In the genomic region with DNA sequence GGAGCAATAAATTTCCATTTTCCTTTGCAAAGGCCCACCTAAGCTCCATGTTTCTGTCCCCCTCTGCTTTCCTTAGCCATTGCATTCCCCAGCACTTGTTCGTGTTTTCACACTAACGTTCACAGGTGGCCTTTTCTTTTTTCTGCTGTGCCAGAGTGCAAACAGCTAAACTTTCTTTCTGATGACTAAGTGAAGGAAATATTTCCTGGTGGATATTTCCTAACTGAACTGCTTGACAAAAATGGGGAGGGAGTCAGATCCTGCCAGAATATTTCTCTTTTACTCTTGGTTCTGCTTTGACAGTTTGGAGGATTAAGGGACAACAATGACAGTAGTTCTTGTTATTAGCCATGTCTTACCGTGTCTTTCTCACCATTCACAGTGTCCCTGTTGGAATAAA, we compare ENCODE assay signal across 12 cellular contexts.
DNase-seq lines count a peak whose midpoint lies in the region; ATAC-seq and TF ChIP-seq lines count a peak whose summit lies in the region.
"Had no signal": no experiment of that assay in that cellular context is flagged by ENCODE, and none has a peak within 500 bp of the region (broad histone marks: within the 10 kb centered on the region; RNA-seq: fewer than 3 reads in every experiment).

No MANE protein-coding gene starts in this region.

- DNase-seq in H4 (ENCODE audit: low spot score) (peak; percentile 9), SK-N-MC (ENCODE audit: low read depth, low spot score) (no peak), fibroblast of peridontal ligament (ENCODE audit: extremely low read depth) (peak; percentile 65), spleen (no peak), kidney glomerular epithelial cell (lab: John Stamatoyannopoulos, UW) (no peak), T-helper 1 cell (no peak)
- DNase-seq in activated naive CD8-positive, alpha-beta T cell treated with anti-CD3 and anti-CD28 coated beads for 36 hours = no peak
- DNase-seq in naive thymus-derived CD4-positive, alpha-beta T cell = no peak
- DNase-seq: dermis blood vessel endothelial cell, mucosa of descending colon, SIG-M5 had no signal

- peaks cover 15% of the 10 kb centered on the region for H3K36me3 Mint-ChIP-seq in activated naive CD8-positive, alpha-beta T cell treated with anti-CD3 and anti-CD28 coated beads for 36 hours
- H3K36me3 Mint-ChIP-seq in naive thymus-derived CD4-positive, alpha-beta T cell = peaks cover 5 to 44% (median 29%) of the 10 kb centered on the region in 5 donors

- no peaks in the 10 kb centered on the region; the same call in 1 of the 2 replicates for H3K9me3 ChIP-seq in SK-N-MC (ENCODE audit: low read depth, low read length)
- H3K9me3 ChIP-seq in spleen = no peaks in the 10 kb centered on the region
- no peaks in the 10 kb centered on the region for H3K9me3 ChIP-seq in naive thymus-derived CD4-positive, alpha-beta T cell (ENCODE audit: control insufficient read depth in 2 of 3, low read length in 3 of 3)
- H3K9me3 ChIP-seq: mucosa of descending colon had no signal

- 67 to 91% (median 76%) methylated on average over 3 of the region's 3 CpGs for WGBS in spleen, 5 donors

- TF ChIP-seq POLR2A in spleen (IDR thresholded peaks at IDR 0.05) = no peak

- no peak overlapping the region for H3K27ac Mint-ChIP-seq in activated naive CD8-positive, alpha-beta T cell treated with anti-CD3 and anti-CD28 coated beads for 36 hours
- peak overlapping the region in 1 of 9 donors; percentile 30 for H3K27ac Mint-ChIP-seq in naive thymus-derived CD4-positive, alpha-beta T cell

- POLR2A ChIA-PET in naive thymus-derived CD4-positive, alpha-beta T cell (lab: Charles Lee) = no interaction called here

- CTCF ChIA-PET in naive thymus-derived CD4-positive, alpha-beta T cell (lab: Charles Lee) = no interaction called here

- no peak overlapping the region for H3K9ac ChIP-seq in SK-N-MC (ENCODE audit: insufficient read length)

- ATAC-seq in naive thymus-derived CD4-positive, alpha-beta T cell = no peak
- ATAC-seq: activated CD4-positive, CD25-positive, alpha-beta regulatory T cell treated with anti-CD3 and anti-CD28 coated beads, Interleukin-2, amount 50 U/mL, for 24 hours; mucosa of descending colon had no signal

- H3K4me1 ChIP-seq in spleen = peaks cover 0 to 26% (median 5%) of the 10 kb centered on the region in 6 donors
- H3K4me1 ChIP-seq in naive thymus-derived CD4-positive, alpha-beta T cell (ENCODE audit: control insufficient read depth in 2 of 2, insufficient read depth in 2 of 2, low read length in 2 of 2) = no peaks in the 10 kb centered on the region

- H3K36me3 ChIP-seq in SK-N-MC (ENCODE audit: insufficient read depth, low read length) (no peaks in the 10 kb centered on the region), spleen (peaks cover 0 to 22% (median 0%) of the 10 kb centered on the region in 6 donors)
- no peaks in the 10 kb centered on the region for H3K36me3 ChIP-seq in naive thymus-derived CD4-positive, alpha-beta T cell (ENCODE audit: control insufficient read depth in 2 of 3, insufficient read depth in 3 of 3, low read length in 3 of 3)

- H3K9me3 Mint-ChIP-seq in activated naive CD8-positive, alpha-beta T cell treated with anti-CD3 and anti-CD28 coated beads for 36 hours = no peaks in the 10 kb centered on the region
- peaks cover 0 to 1% (median 0%) of the 10 kb centered on the region in 11 donors for H3K9me3 Mint-ChIP-seq in naive thymus-derived CD4-positive, alpha-beta T cell

- intact Hi-C loops in spleen (cut with DNase I; ENCODE audit: low total_unique reads) = no loop called here
- intact Hi-C loops in naive thymus-derived CD4-positive, alpha-beta T cell (cut with micrococcal nuclease) = no loop called here

- peaks cover 35% of the 10 kb centered on the region for H3K4me1 Mint-ChIP-seq in activated naive CD8-positive, alpha-beta T cell treated with anti-CD3 and anti-CD28 coated beads for 36 hours
- peaks cover 17 to 59% (median 43%) of the 10 kb centered on the region in 7 donors for H3K4me1 Mint-ChIP-seq in naive thymus-derived CD4-positive, alpha-beta T cell

- TF ChIP-seq CTCF in spleen (IDR thresholded peaks at IDR 0.05 in 8 of 11, conservative IDR thresholded peaks at IDR 0.05 in 3 of 11) = no peak

- no peak overlapping the region for H3K4me3 ChIP-seq in SK-N-MC
- no peak overlapping the region for H3K4me3 ChIP-seq in spleen
- no peak overlapping the region for H3K4me3 ChIP-seq in naive thymus-derived CD4-positive, alpha-beta T cell (ENCODE audit: low read length)
- H3K4me3 ChIP-seq: mucosa of descending colon had no signal

- H3K27me3 Mint-ChIP-seq in activated naive CD8-positive, alpha-beta T cell treated with anti-CD3 and anti-CD28 coated beads for 36 hours = no peaks in the 10 kb centered on the region
- no peaks in the 10 kb centered on the region for H3K27me3 Mint-ChIP-seq in naive thymus-derived CD4-positive, alpha-beta T cell

- H3K4me3 Mint-ChIP-seq in activated naive CD8-positive, alpha-beta T cell treated with anti-CD3 and anti-CD28 coated beads for 36 hours = no peak overlapping the region
- no peak overlapping the region for H3K4me3 Mint-ChIP-seq in naive thymus-derived CD4-positive, alpha-beta T cell

- no peaks in the 10 kb centered on the region for H3K27me3 ChIP-seq in spleen (replicated peaks in 1 of 7)
- H3K27me3 ChIP-seq in naive thymus-derived CD4-positive, alpha-beta T cell (ENCODE audit: control insufficient read depth in 2 of 2, insufficient read depth in 2 of 2, low read length in 2 of 2) = no peaks in the 10 kb centered on the region

- H3K27ac ChIP-seq in SK-N-MC (0 out of 2 replicates have a peak overlapping the region, but pooled peaks have one; percentile 49), spleen (peak overlapping the region in 5 of 8 donors; percentile 18 to 68 (median 67))
- no peak overlapping the region for H3K27ac ChIP-seq in naive thymus-derived CD4-positive, alpha-beta T cell (ENCODE audit: low read depth, low read length)

Comparison
In these comparisons a context has a peak if more than half of its experiments do, and no peak if none do; other contexts are left out.
1. DNase-seq: peak in H4 (single experiment) and fibroblast of peridontal ligament (single experiment); none in SK-N-MC (single experiment), spleen (single experiment), kidney glomerular epithelial cell (single experiment), T-helper 1 cell (0 of 5), activated naive CD8-positive, alpha-beta T cell treated with anti-CD3 and anti-CD28 coated beads for 36 hours (single experiment) and naive thymus-derived CD4-positive, alpha-beta T cell (0 of 9).